ENCODE assay signal across 18 cellular contexts in genomic region chr6:154765273-154765672, GRCh38.
"Had no signal": no experiment of that assay in that cellular context is flagged by ENCODE, and none has a peak within 500 bp of the region (broad histone marks: within the 10 kb centered on the region; RNA-seq: fewer than 3 reads in every experiment).

No MANE protein-coding gene starts in this region.

- H3K27me3 Mint-ChIP-seq: naive B cell had no signal

- DNase-seq: activated CD4-positive, alpha-beta T cell treated with anti-CD3 and anti-CD28 coated beads, Interleukin-2, amount 50 U/mL, for 4 hours; aorta; brain microvascular endothelial cell; central memory CD4-positive, alpha-beta T cell; cortex of kidney; erythroblast; foreskin melanocyte; head of caudate nucleus; mammary epithelial cell; mucosa of descending colon; naive B cell; sigmoid colon; stimulated activated naive CD4-positive, alpha-beta T cell; T-helper 2 cell; upper lobe of right lung; WERI-Rb-1 had no signal

- H3K36me3 ChIP-seq: brain microvascular endothelial cell, sigmoid colon, upper lobe of right lung, WERI-Rb-1 had no signal

- H3K36me3 Mint-ChIP-seq: naive B cell had no signal

- H3K9me3 ChIP-seq: mucosa of descending colon, sigmoid colon, upper lobe of right lung had no signal

- H3K27me3 ChIP-seq: brain microvascular endothelial cell, sigmoid colon, upper lobe of right lung had no signal

- H3K4me3 ChIP-seq: mucosa of descending colon, sigmoid colon, upper lobe of right lung had no signal

- H3K27ac ChIP-seq: brain microvascular endothelial cell, upper lobe of right lung, WERI-Rb-1 had no signal

- FAIRE-seq: keratinocyte had no signal

- ATAC-seq: left lobe of liver, mucosa of descending colon, upper lobe of right lung had no signal
